In the genomic region with DNA sequence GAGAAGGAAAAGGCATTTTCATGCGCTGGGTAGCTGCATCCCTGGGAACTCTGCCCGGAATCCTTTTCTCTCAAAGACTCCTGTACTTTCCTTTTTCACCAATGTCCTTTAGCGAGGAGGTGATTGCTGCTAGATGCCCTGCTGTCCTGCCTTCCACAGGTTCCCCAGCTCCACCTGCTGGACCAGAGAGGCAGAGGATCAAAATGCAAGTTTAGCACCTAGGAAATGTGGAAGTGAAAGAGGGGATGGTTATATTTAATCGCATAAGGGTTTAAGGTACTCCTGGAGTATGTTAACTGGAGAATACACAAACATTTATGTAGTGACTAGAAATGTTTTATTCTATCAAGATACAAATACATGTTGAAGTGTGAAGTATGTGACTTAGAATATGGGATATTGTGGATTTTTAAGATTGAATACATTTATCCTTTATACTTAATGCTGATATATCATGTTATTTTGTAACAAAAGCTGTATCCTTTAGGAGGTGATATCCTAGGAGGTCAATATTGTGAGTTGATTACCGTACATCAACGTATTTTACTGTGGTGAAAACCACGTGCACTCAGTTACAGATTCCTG, we compare ENCODE assay signal across 8 cellular contexts.
DNase-seq lines count a peak whose midpoint lies in the region; FAIRE-seq and TF ChIP-seq lines count a peak whose summit lies in the region.

No MANE protein-coding gene starts in this region.

- CTCF ChIA-PET in HEK293 (lab: Yijun Ruan, JAX) = interaction anchor here (0.5 to 5.9 kb wide), 27 partner anchors 9 to 1101 kb away, joined by 3 to 49 read pairs (median 4); no protein-coding TSS in a partner anchor

- no peaks in the 10 kb centered on the region for H4K20me1 ChIP-seq in astrocyte (ENCODE audit: insufficient read depth, low read length)

- no peak for FAIRE-seq in astrocyte (lab: Jason Lieb, UNC)

- no peak overlapping the region for H3K27ac ChIP-seq in HEK293 (ENCODE audit: extremely low read depth, low read depth, low read length)
- no peak overlapping the region for H3K27ac ChIP-seq in astrocyte (ENCODE audit: low read depth, low read length)
- no peak overlapping the region for H3K27ac ChIP-seq in liver (ENCODE audit: low read depth in 1 of 2, low read length in 2 of 2)

- 54% methylated on average over 7 of the region's 7 CpGs for WGBS in liver

- H3K36me3 Mint-ChIP-seq in astrocyte (ENCODE audit: low read depth, unreplicated experiment) = peaks cover 6% of the 10 kb centered on the region

- H3K9me3 ChIP-seq in HEK293 (ENCODE audit: control insufficient read depth, insufficient read depth, low read depth, low read length) (no peaks in the 10 kb centered on the region), astrocyte (ENCODE audit: insufficient read depth, low read depth, low read length) (no peaks in the 10 kb centered on the region), liver (ENCODE audit: control insufficient read depth in 4 of 4, low read length in 3 of 4) (no peaks in the 10 kb centered on the region)

- POLR2A ChIA-PET in HEK293 (lab: Yijun Ruan, JAX) = no interaction called here

- no peaks in the 10 kb centered on the region for H3K27me3 Mint-ChIP-seq in astrocyte (ENCODE audit: low read depth, unreplicated experiment)

- H2AFZ ChIP-seq in astrocyte (ENCODE audit: low read depth, low read length) = no peak overlapping the region

- TF ChIP-seq CTCF in HEK293 (tag by site-specific recombination; IDR thresholded peaks at IDR 0.05) (peak; percentile 57; the same call in 1 of the 2 replicates), astrocyte (IDR thresholded peaks at IDR 0.05; ENCODE audit: insufficient read depth, low read depth, low read length) (peak; percentile 59), liver (IDR thresholded peaks at IDR 0.05; ENCODE audit: low read depth, low read length, missing input control) (peak; percentile 66)

- H3K4me1 ChIP-seq in HEK293 (ENCODE audit: control insufficient read depth, insufficient read depth, low read length) (no peaks in the 10 kb centered on the region), astrocyte (ENCODE audit: insufficient read depth, low read length) (no peaks in the 10 kb centered on the region), liver (ENCODE audit: control insufficient read depth in 4 of 4, insufficient read depth in 4 of 4, low read length in 3 of 4) (peaks cover 2 to 29% (median 20%) of the 10 kb centered on the region in 4 donors)

- H3K4me3 Mint-ChIP-seq in astrocyte (ENCODE audit: unreplicated experiment) = no peak overlapping the region

- H3K4me3 ChIP-seq in HEK293 (ENCODE audit: low read depth, low read length) = no peak overlapping the region
- H3K4me3 ChIP-seq in astrocyte (ENCODE audit: insufficient read depth, low read depth, low read length) = no peak overlapping the region
- H3K4me3 ChIP-seq in liver (ENCODE audit: low read depth in 1 of 3, low read length in 3 of 3) = no peak overlapping the region

- peaks cover 3% of the 10 kb centered on the region for H3K9me3 Mint-ChIP-seq in astrocyte (ENCODE audit: unreplicated experiment)

- no peaks in the 10 kb centered on the region for H3K27me3 ChIP-seq in astrocyte (ENCODE audit: insufficient read depth, low read length)
- H3K27me3 ChIP-seq in liver (ENCODE audit: control insufficient read depth in 4 of 4, insufficient read depth in 4 of 4, low read length in 3 of 4) = no peaks in the 10 kb centered on the region

- H3K4me2 ChIP-seq in astrocyte (ENCODE audit: low read length) = peak overlapping the region; percentile 5

- no peaks in the 10 kb centered on the region for H3K79me2 ChIP-seq in astrocyte (ENCODE audit: insufficient read depth, low read length)

- H3K36me3 ChIP-seq in HEK293 (ENCODE audit: control insufficient read depth in 2 of 2, insufficient read depth in 1 of 2, low read length in 2 of 2) (peaks cover 0 to 5% of the 10 kb centered on the region in 2 experiments; a peak in 1 of 3 replicates), astrocyte (ENCODE audit: insufficient read depth, low read length) (no peaks in the 10 kb centered on the region), liver (ENCODE audit: control insufficient read depth in 4 of 4, insufficient read depth in 3 of 4, low read depth in 1 of 4, low read length in 3 of 4) (peaks cover 0 to 9% (median 2%) of the 10 kb centered on the region in 4 donors)

- no peak overlapping the region for H3K27ac Mint-ChIP-seq in astrocyte (ENCODE audit: unreplicated experiment)

- no peak overlapping the region for H3K9ac ChIP-seq in astrocyte (ENCODE audit: low read length)
- no peak overlapping the region for H3K9ac ChIP-seq in liver (ENCODE audit: low read depth in 1 of 2, low read length in 2 of 2)

- peak; percentile 11 for DNase-seq in stimulated activated CD4-positive, alpha-beta T cell treated with anti-CD3 and anti-CD28 coated beads, Interleukin-15, amount 100 ng/mL, for 24 hours
- no peak for DNase-seq in stimulated activated CD4-positive, alpha-beta T cell treated with anti-CD3 and anti-CD28 coated beads, Interleukin-4, amount 100 ng/mL, for 24 hours
- peak; percentile 20 for DNase-seq in NCI-H1694 (lab: John Stamatoyannopoulos, UW)
- no peak for DNase-seq in astrocyte (ENCODE audit: low read depth)
- no peak for DNase-seq in NK-92 treated with Interleukin-12 subunit alpha and Interleukin-12 subunit beta, amount 100 ng/mL, for 24 hours (lab: John Stamatoyannopoulos, UW)
- no peak for DNase-seq in GF-D8 (lab: John Stamatoyannopoulos, UW)

- peak; percentile 84 to 93 for TF ChIP-seq RAD21 in liver (IDR thresholded peaks at IDR 0.05)

- peaks cover 6% of the 10 kb centered on the region for H3K4me1 Mint-ChIP-seq in astrocyte (ENCODE audit: low read depth, unreplicated experiment)

TF ChIP-seq in HEK293, 187 proteins besides CTCF, POLR2A, EP300 and RAD21 (continues in another document):
- TF ChIP-seq ZNF670 (tag by site-specific recombination; IDR thresholded peaks at IDR 0.05; ENCODE audit: low read depth) (no peak), PRDM1 (tag by site-specific recombination; IDR thresholded peaks at IDR 0.05) (peak; percentile 54; the same call in 1 of the 2 replicates), FEZF1 (tag by site-specific recombination; IDR thresholded peaks at IDR 0.05) (no peak), SCRT1 (tag by site-specific recombination; IDR thresholded peaks at IDR 0.05; ENCODE audit: borderline replicate concordance) (peak; percentile 90), ZNF292 (tag by site-specific recombination; IDR thresholded peaks at IDR 0.05; ENCODE audit: borderline replicate concordance, low read depth) (no peak), ZFP37 (tag by site-specific recombination; IDR thresholded peaks at IDR 0.05) (no peak), SCRT2 (tag by site-specific recombination; IDR thresholded peaks at IDR 0.05) (peak; percentile 86), ZNF654 (tag by site-specific recombination; IDR thresholded peaks at IDR 0.05; ENCODE audit: low read depth) (peak; percentile 50)
- TF ChIP-seq, protein P1, sequence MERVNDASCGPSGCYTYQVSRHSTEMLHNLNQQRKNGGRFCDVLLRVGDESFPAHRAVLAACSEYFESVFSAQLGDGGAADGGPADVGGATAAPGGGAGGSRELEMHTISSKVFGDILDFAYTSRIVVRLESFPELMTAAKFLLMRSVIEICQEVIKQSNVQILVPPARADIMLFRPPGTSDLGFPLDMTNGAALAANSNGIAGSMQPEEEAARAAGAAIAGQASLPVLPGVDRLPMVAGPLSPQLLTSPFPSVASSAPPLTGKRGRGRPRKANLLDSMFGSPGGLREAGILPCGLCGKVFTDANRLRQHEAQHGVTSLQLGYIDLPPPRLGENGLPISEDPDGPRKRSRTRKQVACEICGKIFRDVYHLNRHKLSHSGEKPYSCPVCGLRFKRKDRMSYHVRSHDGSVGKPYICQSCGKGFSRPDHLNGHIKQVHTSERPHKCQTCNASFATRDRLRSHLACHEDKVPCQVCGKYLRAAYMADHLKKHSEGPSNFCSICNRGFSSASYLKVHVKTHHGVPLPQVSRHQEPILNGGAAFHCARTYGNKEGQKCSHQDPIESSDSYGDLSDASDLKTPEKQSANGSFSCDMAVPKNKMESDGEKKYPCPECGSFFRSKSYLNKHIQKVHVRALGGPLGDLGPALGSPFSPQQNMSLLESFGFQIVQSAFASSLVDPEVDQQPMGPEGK (tag by site-specific recombination; IDR thresholded peaks at IDR 0.05) = no peak

TF ChIP-seq in liver, 16 proteins besides CTCF, POLR2A, EP300 and RAD21:
- TF ChIP-seq TAF1 (conservative IDR thresholded peaks at IDR 0.05) (no peak), GABPA (IDR thresholded peaks at IDR 0.05 in 1 of 2, conservative IDR thresholded peaks at IDR 0.05 in 1 of 2) (no peak), HNF4G (IDR thresholded peaks at IDR 0.05) (no peak), HNF4A (conservative IDR thresholded peaks at IDR 0.05) (peak; percentile 35 to 50), SP1 (IDR thresholded peaks at IDR 0.05) (no peak), EGR1 (IDR thresholded peaks at IDR 0.05; ENCODE audit: low read depth in 2 of 2) (no peak)

Comparison
In these comparisons a context has a peak if more than half of its experiments do, and no peak if none do; other contexts are left out.
1. DNase-seq: peak in stimulated activated CD4-positive, alpha-beta T cell treated with anti-CD3 and anti-CD28 coated beads, Interleukin-15, amount 100 ng/mL, for 24 hours (single experiment) and NCI-H1694 (single experiment); none in stimulated activated CD4-positive, alpha-beta T cell treated with anti-CD3 and anti-CD28 coated beads, Interleukin-4, amount 100 ng/mL, for 24 hours (single experiment), astrocyte (single experiment), NK-92 treated with Interleukin-12 subunit alpha and Interleukin-12 subunit beta, amount 100 ng/mL, for 24 hours (single experiment) and GF-D8 (single experiment).
2. Peak in every context shown above with its lines, with median percentiles within 50 percentile points of each other: CTCF ChIP-seq.